Comparison of ENCODE assay signal across 1 cellular context in the genomic region with DNA sequence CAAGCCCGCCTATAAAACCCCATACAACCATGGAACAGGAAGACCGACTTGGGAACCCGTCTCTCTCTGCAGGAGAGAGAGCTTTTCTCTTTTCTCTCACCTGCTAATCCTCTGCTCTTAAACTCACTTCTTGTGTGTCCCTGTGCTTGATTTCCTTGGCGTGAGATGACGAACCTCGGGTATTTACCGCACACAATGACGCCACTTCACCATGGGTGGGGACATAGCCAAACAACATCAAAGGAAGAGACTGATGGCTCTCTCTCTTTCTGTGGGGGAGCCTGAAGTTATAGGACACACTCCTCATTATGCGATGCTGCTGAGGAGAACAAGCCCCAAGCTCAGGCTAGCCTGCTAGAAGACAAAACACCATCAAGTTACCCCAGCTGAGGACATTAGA.
TF ChIP-seq lines count a peak whose summit lies in the region.

No MANE protein-coding gene starts in this region.

TF ChIP-seq in WTC11, 78 proteins besides CTCF, POLR2A, EP300 and RAD21 (continued from another document):
- TF ChIP-seq, protein P1, sequence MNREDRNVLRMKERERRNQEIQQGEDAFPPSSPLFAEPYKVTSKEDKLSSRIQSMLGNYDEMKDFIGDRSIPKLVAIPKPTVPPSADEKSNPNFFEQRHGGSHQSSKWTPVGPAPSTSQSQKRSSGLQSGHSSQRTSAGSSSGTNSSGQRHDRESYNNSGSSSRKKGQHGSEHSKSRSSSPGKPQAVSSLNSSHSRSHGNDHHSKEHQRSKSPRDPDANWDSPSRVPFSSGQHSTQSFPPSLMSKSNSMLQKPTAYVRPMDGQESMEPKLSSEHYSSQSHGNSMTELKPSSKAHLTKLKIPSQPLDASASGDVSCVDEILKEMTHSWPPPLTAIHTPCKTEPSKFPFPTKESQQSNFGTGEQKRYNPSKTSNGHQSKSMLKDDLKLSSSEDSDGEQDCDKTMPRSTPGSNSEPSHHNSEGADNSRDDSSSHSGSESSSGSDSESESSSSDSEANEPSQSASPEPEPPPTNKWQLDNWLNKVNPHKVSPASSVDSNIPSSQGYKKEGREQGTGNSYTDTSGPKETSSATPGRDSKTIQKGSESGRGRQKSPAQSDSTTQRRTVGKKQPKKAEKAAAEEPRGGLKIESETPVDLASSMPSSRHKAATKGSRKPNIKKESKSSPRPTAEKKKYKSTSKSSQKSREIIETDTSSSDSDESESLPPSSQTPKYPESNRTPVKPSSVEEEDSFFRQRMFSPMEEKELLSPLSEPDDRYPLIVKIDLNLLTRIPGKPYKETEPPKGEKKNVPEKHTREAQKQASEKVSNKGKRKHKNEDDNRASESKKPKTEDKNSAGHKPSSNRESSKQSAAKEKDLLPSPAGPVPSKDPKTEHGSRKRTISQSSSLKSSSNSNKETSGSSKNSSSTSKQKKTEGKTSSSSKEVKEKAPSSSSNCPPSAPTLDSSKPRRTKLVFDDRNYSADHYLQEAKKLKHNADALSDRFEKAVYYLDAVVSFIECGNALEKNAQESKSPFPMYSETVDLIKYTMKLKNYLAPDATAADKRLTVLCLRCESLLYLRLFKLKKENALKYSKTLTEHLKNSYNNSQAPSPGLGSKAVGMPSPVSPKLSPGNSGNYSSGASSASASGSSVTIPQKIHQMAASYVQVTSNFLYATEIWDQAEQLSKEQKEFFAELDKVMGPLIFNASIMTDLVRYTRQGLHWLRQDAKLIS (CRISPR knock-in tag; IDR thresholded peaks at IDR 0.05; ENCODE audit: borderline replicate concordance) = no peak
- TF ChIP-seq NFATC4 (CRISPR knock-in tag; IDR thresholded peaks at IDR 0.05) (no peak), TEAD1 (CRISPR knock-in tag; IDR thresholded peaks at IDR 0.05) (no peak), SMAD4 (CRISPR knock-in tag; IDR thresholded peaks at IDR 0.05) (no peak), CREB1 (CRISPR knock-in tag; IDR thresholded peaks at IDR 0.05) (no peak), KAT7 (CRISPR knock-in tag; IDR thresholded peaks at IDR 0.05; ENCODE audit: borderline replicate concordance) (no peak), NFYB (CRISPR knock-in tag; conservative IDR thresholded peaks at IDR 0.05; ENCODE audit: low read depth) (no peak), SP1 (CRISPR knock-in tag; conservative IDR thresholded peaks at IDR 0.05) (no peak)
- TF ChIP-seq, protein P2, sequence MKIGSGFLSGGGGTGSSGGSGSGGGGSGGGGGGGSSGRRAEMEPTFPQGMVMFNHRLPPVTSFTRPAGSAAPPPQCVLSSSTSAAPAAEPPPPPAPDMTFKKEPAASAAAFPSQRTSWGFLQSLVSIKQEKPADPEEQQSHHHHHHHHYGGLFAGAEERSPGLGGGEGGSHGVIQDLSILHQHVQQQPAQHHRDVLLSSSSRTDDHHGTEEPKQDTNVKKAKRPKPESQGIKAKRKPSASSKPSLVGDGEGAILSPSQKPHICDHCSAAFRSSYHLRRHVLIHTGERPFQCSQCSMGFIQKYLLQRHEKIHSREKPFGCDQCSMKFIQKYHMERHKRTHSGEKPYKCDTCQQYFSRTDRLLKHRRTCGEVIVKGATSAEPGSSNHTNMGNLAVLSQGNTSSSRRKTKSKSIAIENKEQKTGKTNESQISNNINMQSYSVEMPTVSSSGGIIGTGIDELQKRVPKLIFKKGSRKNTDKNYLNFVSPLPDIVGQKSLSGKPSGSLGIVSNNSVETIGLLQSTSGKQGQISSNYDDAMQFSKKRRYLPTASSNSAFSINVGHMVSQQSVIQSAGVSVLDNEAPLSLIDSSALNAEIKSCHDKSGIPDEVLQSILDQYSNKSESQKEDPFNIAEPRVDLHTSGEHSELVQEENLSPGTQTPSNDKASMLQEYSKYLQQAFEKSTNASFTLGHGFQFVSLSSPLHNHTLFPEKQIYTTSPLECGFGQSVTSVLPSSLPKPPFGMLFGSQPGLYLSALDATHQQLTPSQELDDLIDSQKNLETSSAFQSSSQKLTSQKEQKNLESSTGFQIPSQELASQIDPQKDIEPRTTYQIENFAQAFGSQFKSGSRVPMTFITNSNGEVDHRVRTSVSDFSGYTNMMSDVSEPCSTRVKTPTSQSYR (CRISPR knock-in tag; IDR thresholded peaks at IDR 0.05) = no peak
- TF ChIP-seq, protein P3, sequence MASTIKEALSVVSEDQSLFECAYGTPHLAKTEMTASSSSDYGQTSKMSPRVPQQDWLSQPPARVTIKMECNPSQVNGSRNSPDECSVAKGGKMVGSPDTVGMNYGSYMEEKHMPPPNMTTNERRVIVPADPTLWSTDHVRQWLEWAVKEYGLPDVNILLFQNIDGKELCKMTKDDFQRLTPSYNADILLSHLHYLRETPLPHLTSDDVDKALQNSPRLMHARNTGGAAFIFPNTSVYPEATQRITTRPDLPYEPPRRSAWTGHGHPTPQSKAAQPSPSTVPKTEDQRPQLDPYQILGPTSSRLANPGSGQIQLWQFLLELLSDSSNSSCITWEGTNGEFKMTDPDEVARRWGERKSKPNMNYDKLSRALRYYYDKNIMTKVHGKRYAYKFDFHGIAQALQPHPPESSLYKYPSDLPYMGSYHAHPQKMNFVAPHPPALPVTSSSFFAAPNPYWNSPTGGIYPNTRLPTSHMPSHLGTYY (CRISPR knock-in tag; IDR thresholded peaks at IDR 0.05) = no peak
